Comparison of ENCODE assay signal across 1 cellular context in the genomic region with DNA sequence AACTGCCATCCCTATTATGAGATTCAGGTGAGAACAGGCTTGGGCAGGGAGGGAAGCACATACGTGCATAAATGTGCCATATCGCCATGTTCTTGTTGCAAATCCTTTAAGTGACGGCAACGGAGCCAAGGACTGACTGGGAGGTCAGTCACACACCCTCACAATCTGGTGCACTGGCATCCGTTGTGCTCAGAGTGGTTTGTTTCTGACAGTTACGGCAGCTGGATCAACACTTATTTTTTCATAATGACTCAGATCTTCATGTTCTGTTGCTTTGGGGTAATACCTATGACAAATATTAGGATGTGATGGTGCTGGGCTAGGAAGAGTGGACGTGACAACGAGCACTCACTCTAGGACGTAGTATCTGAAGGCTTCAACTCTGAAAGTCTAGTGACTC.
TF ChIP-seq lines count a peak whose summit lies in the region.

No MANE protein-coding gene starts in this region.

TF ChIP-seq in GM12878, 131 proteins besides CTCF, POLR2A, EP300 and RAD21 (continued from another document and continues in another):
- TF ChIP-seq, protein P1, sequence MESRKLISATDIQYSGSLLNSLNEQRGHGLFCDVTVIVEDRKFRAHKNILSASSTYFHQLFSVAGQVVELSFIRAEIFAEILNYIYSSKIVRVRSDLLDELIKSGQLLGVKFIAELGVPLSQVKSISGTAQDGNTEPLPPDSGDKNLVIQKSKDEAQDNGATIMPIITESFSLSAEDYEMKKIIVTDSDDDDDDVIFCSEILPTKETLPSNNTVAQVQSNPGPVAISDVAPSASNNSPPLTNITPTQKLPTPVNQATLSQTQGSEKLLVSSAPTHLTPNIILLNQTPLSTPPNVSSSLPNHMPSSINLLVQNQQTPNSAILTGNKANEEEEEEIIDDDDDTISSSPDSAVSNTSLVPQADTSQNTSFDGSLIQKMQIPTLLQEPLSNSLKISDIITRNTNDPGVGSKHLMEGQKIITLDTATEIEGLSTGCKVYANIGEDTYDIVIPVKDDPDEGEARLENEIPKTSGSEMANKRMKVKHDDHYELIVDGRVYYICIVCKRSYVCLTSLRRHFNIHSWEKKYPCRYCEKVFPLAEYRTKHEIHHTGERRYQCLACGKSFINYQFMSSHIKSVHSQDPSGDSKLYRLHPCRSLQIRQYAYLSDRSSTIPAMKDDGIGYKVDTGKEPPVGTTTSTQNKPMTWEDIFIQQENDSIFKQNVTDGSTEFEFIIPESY (IDR thresholded peaks at IDR 0.05), result no peak
- TF ChIP-seq SIN3A (IDR thresholded peaks at IDR 0.05; ENCODE audit: low read depth, low read length), result no peak
- TF ChIP-seq RB1 (IDR thresholded peaks at IDR 0.05; ENCODE audit: borderline replicate concordance), result no peak
- TF ChIP-seq, protein P2, sequence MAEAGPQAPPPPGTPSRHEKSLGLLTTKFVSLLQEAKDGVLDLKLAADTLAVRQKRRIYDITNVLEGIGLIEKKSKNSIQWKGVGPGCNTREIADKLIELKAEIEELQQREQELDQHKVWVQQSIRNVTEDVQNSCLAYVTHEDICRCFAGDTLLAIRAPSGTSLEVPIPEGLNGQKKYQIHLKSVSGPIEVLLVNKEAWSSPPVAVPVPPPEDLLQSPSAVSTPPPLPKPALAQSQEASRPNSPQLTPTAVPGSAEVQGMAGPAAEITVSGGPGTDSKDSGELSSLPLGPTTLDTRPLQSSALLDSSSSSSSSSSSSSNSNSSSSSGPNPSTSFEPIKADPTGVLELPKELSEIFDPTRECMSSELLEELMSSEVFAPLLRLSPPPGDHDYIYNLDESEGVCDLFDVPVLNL (IDR thresholded peaks at IDR 0.05; ENCODE audit: low read depth, low read length), result no peak
- 0 out of 2 replicates have a peak, but pooled peaks have one; percentile 23 for TF ChIP-seq RFX5 (IDR thresholded peaks at IDR 0.05; ENCODE audit: low read depth, low read length)
- TF ChIP-seq TBL1XR1 (IDR thresholded peaks at IDR 0.05; ENCODE audit: low read depth, low read length), result no peak
- TF ChIP-seq, protein P3, sequence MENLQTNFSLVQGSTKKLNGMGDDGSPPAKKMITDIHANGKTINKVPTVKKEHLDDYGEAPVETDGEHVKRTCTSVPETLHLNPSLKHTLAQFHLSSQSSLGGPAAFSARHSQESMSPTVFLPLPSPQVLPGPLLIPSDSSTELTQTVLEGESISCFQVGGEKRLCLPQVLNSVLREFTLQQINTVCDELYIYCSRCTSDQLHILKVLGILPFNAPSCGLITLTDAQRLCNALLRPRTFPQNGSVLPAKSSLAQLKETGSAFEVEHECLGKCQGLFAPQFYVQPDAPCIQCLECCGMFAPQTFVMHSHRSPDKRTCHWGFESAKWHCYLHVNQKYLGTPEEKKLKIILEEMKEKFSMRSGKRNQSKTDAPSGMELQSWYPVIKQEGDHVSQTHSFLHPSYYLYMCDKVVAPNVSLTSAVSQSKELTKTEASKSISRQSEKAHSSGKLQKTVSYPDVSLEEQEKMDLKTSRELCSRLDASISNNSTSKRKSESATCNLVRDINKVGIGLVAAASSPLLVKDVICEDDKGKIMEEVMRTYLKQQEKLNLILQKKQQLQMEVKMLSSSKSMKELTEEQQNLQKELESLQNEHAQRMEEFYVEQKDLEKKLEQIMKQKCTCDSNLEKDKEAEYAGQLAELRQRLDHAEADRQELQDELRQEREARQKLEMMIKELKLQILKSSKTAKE (IDR thresholded peaks at IDR 0.05; ENCODE audit: low read depth, poor library complexity, severe bottlenecking), result peak; percentile 93
- TF ChIP-seq, protein P4, sequence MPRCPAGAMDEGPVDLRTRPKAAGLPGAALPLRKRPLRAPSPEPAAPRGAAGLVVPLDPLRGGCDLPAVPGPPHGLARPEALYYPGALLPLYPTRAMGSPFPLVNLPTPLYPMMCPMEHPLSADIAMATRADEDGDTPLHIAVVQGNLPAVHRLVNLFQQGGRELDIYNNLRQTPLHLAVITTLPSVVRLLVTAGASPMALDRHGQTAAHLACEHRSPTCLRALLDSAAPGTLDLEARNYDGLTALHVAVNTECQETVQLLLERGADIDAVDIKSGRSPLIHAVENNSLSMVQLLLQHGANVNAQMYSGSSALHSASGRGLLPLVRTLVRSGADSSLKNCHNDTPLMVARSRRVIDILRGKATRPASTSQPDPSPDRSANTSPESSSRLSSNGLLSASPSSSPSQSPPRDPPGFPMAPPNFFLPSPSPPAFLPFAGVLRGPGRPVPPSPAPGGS (IDR thresholded peaks at IDR 0.05; ENCODE audit: borderline replicate concordance, insufficient read depth, low read depth, low read length, poor library complexity, severe bottlenecking), result peak; percentile 96
- 0 out of 2 replicates have a peak, but pooled peaks have one; percentile 37 for TF ChIP-seq MXI1 (IDR thresholded peaks at IDR 0.05; ENCODE audit: low read depth, low read length)
- TF ChIP-seq, protein P5, sequence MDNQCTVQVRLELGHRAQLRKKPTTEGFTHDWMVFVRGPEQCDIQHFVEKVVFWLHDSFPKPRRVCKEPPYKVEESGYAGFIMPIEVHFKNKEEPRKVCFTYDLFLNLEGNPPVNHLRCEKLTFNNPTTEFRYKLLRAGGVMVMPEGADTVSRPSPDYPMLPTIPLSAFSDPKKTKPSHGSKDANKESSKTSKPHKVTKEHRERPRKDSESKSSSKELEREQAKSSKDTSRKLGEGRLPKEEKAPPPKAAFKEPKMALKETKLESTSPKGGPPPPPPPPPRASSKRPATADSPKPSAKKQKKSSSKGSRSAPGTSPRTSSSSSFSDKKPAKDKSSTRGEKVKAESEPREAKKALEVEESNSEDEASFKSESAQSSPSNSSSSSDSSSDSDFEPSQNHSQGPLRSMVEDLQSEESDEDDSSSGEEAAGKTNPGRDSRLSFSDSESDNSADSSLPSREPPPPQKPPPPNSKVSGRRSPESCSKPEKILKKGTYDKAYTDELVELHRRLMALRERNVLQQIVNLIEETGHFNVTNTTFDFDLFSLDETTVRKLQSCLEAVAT (IDR thresholded peaks at IDR 0.05), result peak; percentile 95
- no peak for TF ChIP-seq EZH2 (IDR thresholded peaks at IDR 0.05; ENCODE audit: borderline replicate concordance, control insufficient read depth, low read depth, low read length)
- peak; percentile 98 for TF ChIP-seq TCF3 (IDR thresholded peaks at IDR 0.05; ENCODE audit: borderline replicate concordance, insufficient read depth, low read depth, low read length)
- TF ChIP-seq POU2F2 (IDR thresholded peaks at IDR 0.05; ENCODE audit: borderline replicate concordance, low read depth, low read length), result peak; percentile 95
- peak; percentile 64 for TF ChIP-seq RELA (IDR thresholded peaks at IDR 0.05; ENCODE audit: borderline replicate concordance, partially characterized antibody)
- TF ChIP-seq JUND (IDR thresholded peaks at IDR 0.05; ENCODE audit: low read depth, low read length), result peak; percentile 95
- TF ChIP-seq HCFC1 (IDR thresholded peaks at IDR 0.05; ENCODE audit: low read length), result no peak
- TF ChIP-seq FOXM1 (IDR thresholded peaks at IDR 0.05; ENCODE audit: low read depth, low read length), result peak; percentile 99
- TF ChIP-seq CEBPB (IDR thresholded peaks at IDR 0.05; ENCODE audit: borderline replicate concordance in 1 of 2, low read depth in 2 of 2, low read length in 2 of 2), result peak in 1 of 2 experiments; percentile 86; a peak in 1 of 4 replicates
- peak; percentile 98 for TF ChIP-seq TCF12 (IDR thresholded peaks at IDR 0.05; ENCODE audit: low read depth, low read length)
- no peak for TF ChIP-seq PAX8 (IDR thresholded peaks at IDR 0.05)
- no peak for TF ChIP-seq YBX1 (IDR thresholded peaks at IDR 0.05)
- peak; percentile 87; the same call in 1 of the 2 replicates for TF ChIP-seq CHD1 (IDR thresholded peaks at IDR 0.05; ENCODE audit: low read depth, low read length)
- 0 out of 2 replicates have a peak, but pooled peaks have one; percentile 58 for TF ChIP-seq WRNIP1 (IDR thresholded peaks at IDR 0.05; ENCODE audit: borderline replicate concordance, low read depth, low read length)
- TF ChIP-seq MYC (IDR thresholded peaks at IDR 0.05; ENCODE audit: insufficient read depth, insufficient read length, insufficient replicate concordance, low read length, severe bottlenecking), result no peak
- TF ChIP-seq ATF7 (IDR thresholded peaks at IDR 0.05; ENCODE audit: low read depth), result peak; percentile 97
- TF ChIP-seq, protein P6, sequence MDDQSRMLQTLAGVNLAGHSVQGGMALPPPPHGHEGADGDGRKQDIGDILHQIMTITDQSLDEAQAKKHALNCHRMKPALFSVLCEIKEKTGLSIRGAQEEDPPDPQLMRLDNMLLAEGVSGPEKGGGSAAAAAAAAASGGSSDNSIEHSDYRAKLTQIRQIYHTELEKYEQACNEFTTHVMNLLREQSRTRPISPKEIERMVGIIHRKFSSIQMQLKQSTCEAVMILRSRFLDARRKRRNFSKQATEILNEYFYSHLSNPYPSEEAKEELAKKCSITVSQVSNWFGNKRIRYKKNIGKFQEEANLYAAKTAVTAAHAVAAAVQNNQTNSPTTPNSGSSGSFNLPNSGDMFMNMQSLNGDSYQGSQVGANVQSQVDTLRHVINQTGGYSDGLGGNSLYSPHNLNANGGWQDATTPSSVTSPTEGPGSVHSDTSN (IDR thresholded peaks at IDR 0.05; ENCODE audit: insufficient replicate concordance, low read depth, low read length), result peak; percentile 71
- peak; percentile 89 for TF ChIP-seq POLR2AphosphoS2 (IDR thresholded peaks at IDR 0.05; ENCODE audit: low read depth, low read length)
- TF ChIP-seq SREBF2 (IDR thresholded peaks at IDR 0.05; ENCODE audit: low read length), result no peak
- TF ChIP-seq HDAC2 (IDR thresholded peaks at IDR 0.05), result no peak
- TF ChIP-seq RUNX3 (IDR thresholded peaks at IDR 0.05; ENCODE audit: low read length), result peak; percentile 94
- TF ChIP-seq, protein P7, sequence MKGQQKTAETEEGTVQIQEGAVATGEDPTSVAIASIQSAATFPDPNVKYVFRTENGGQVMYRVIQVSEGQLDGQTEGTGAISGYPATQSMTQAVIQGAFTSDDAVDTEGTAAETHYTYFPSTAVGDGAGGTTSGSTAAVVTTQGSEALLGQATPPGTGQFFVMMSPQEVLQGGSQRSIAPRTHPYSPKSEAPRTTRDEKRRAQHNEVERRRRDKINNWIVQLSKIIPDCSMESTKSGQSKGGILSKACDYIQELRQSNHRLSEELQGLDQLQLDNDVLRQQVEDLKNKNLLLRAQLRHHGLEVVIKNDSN (IDR thresholded peaks at IDR 0.05; ENCODE audit: borderline replicate concordance, extremely low read length, insufficient read depth, low read depth, low read length), result no peak
- peak; percentile 99 for TF ChIP-seq MTA2 (IDR thresholded peaks at IDR 0.05; ENCODE audit: low read depth)
- no peak for TF ChIP-seq SREBF1 (IDR thresholded peaks at IDR 0.05; ENCODE audit: low read length)
- no peak; the same call in 1 of the 2 replicates for TF ChIP-seq TCF7 (IDR thresholded peaks at IDR 0.05; ENCODE audit: borderline replicate concordance)
- no peak for TF ChIP-seq ZNF622 (IDR thresholded peaks at IDR 0.05)
- TF ChIP-seq, protein P8, sequence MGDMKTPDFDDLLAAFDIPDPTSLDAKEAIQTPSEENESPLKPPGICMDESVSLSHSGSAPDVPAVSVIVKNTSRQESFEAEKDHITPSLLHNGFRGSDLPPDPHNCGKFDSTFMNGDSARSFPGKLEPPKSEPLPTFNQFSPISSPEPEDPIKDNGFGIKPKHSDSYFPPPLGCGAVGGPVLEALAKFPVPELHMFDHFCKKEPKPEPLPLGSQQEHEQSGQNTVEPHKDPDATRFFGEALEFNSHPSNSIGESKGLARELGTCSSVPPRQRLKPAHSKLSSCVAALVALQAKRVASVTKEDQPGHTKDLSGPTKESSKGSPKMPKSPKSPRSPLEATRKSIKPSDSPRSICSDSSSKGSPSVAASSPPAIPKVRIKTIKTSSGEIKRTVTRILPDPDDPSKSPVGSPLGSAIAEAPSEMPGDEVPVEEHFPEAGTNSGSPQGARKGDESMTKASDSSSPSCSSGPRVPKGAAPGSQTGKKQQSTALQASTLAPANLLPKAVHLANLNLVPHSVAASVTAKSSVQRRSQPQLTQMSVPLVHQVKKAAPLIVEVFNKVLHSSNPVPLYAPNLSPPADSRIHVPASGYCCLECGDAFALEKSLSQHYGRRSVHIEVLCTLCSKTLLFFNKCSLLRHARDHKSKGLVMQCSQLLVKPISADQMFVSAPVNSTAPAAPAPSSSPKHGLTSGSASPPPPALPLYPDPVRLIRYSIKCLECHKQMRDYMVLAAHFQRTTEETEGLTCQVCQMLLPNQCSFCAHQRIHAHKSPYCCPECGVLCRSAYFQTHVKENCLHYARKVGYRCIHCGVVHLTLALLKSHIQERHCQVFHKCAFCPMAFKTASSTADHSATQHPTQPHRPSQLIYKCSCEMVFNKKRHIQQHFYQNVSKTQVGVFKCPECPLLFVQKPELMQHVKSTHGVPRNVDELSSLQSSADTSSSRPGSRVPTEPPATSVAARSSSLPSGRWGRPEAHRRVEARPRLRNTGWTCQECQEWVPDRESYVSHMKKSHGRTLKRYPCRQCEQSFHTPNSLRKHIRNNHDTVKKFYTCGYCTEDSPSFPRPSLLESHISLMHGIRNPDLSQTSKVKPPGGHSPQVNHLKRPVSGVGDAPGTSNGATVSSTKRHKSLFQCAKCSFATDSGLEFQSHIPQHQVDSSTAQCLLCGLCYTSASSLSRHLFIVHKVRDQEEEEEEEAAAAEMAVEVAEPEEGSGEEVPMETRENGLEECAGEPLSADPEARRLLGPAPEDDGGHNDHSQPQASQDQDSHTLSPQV (IDR thresholded peaks at IDR 0.05), result peak; percentile 96
- TF ChIP-seq CBX3 (IDR thresholded peaks at IDR 0.05; ENCODE audit: borderline replicate concordance, low read depth), result no peak
- no peak for TF ChIP-seq HDAC6 (IDR thresholded peaks at IDR 0.05; ENCODE audit: unreplicated experiment)
- TF ChIP-seq, protein P9, sequence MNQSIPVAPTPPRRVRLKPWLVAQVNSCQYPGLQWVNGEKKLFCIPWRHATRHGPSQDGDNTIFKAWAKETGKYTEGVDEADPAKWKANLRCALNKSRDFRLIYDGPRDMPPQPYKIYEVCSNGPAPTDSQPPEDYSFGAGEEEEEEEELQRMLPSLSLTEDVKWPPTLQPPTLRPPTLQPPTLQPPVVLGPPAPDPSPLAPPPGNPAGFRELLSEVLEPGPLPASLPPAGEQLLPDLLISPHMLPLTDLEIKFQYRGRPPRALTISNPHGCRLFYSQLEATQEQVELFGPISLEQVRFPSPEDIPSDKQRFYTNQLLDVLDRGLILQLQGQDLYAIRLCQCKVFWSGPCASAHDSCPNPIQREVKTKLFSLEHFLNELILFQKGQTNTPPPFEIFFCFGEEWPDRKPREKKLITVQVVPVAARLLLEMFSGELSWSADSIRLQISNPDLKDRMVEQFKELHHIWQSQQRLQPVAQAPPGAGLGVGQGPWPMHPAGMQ (IDR thresholded peaks at IDR 0.05; ENCODE audit: borderline replicate concordance), result no peak; the same call in 1 of the 2 replicates
